8 cellular contexts compared by ENCODE assay signal in genomic region chr9:27333241-27334052, GRCh38. TPM values are rescaled to one million over a fixed set of nuclear protein-coding genes. Genes with fewer than 3 reads are reported as not detected.
DNase-seq lines count a peak whose midpoint lies in the region; ATAC-seq, FAIRE-seq and TF ChIP-seq lines count a peak whose summit lies in the region.

No MANE protein-coding gene starts in this region.

- H3K9me2 ChIP-seq in OCI-LY7 (ENCODE audit: insufficient read depth, low read length): no peaks in the 10 kb centered on the region

- H3K27ac ChIP-seq in HUES64 (ENCODE audit: low read depth, low read length): peak overlapping the region; percentile 59; the same call in 1 of the 2 replicates
- no peak overlapping the region for H3K27ac ChIP-seq in OCI-LY7 (ENCODE audit: low read depth, low read length, poor library complexity, severe bottlenecking)

- no peak overlapping the region for H3K4me2 ChIP-seq in OCI-LY7 (ENCODE audit: low read length)

- H3K27me3 Mint-ChIP-seq in activated T-helper 2 cell treated with anti-CD3 and anti-CD28 coated beads, Interferon-gamma antibody, Interleukin-2, Interleukin-4, amounts not matched to agents 10 μg/mL and 5 μg/mL and 100 μg/mL, durations not matched to agents 14 hours and 24 hours and 36 hours (ENCODE audit: low read depth): peaks cover 5% of the 10 kb centered on the region

- H2AFZ ChIP-seq in OCI-LY7 (ENCODE audit: low read length): no peak overlapping the region

- TF ChIP-seq CTCF in OCI-LY7 (conservative IDR thresholded peaks at IDR 0.05; ENCODE audit: low read length): peak; percentile 90

- intact Hi-C loops in OCI-LY7 (cut with micrococcal nuclease; ENCODE audit: unreplicated experiment): loop anchor here (1.0 to 10.0 kb wide), 5 partner anchors 64 to 391 kb away; partner anchors contain the start of gene MOB3B
- intact Hi-C loops in activated T-helper 2 cell treated with anti-CD3 and anti-CD28 coated beads, Interferon-gamma antibody, Interleukin-2, Interleukin-4, amounts not matched to agents 10 μg/mL and 5 μg/mL and 100 μg/mL, durations not matched to agents 14 hours and 24 hours and 36 hours (cut with micrococcal nuclease): loop anchor here (1.0 to 5.0 kb wide), 3 partner anchors 54 to 215 kb away; partner anchors contain the start of gene MOB3B

- POLR2A ChIA-PET in OCI-LY7 (lab: Charles Lee): interaction anchor here (0.8 to 1.1 kb wide), 3 partner anchors 194 to 214 kb away, joined by 3 to 4 read pairs (median 3); partner anchors contain the start of gene MOB3B

- no peaks in the 10 kb centered on the region for H3K9me3 ChIP-seq in HUES64 (ENCODE audit: insufficient read depth, low read depth, low read length)
- no peaks in the 10 kb centered on the region for H3K9me3 ChIP-seq in OCI-LY7 (ENCODE audit: low read length)

- CTCF ChIA-PET in OCI-LY7 (lab: Charles Lee; ENCODE audit: unreplicated experiment): interaction anchor here (0.6 to 1.1 kb wide), 4 partner anchors 18 to 226 kb away, joined by 3 to 5 read pairs (median 3); partner anchors contain the start of gene MOB3B

- ATAC-seq in GM21390 (IDR thresholded peaks at IDR 0.05; ENCODE audit: unreplicated experiment): peak; percentile 80

- FAIRE-seq in urothelium cell line (lab: Jason Lieb, UNC): peak; percentile 17

- H3K27me3 ChIP-seq in HUES64 (ENCODE audit: insufficient read depth, low read length): no peaks in the 10 kb centered on the region

- H3K79me2 ChIP-seq in OCI-LY7 (ENCODE audit: insufficient read depth, low read depth, low read length): no peaks in the 10 kb centered on the region

- peak; percentile 72 for DNase-seq in DMS153 treated with DMSO at 0.1 percent for 48 hours (lab: John Stamatoyannopoulos, UW; ENCODE audit: unreplicated experiment)
- peak; percentile 66 for DNase-seq in OCI-LY7 (ENCODE audit: low spot score)
- DNase-seq in activated T-helper 2 cell treated with anti-CD3 and anti-CD28 coated beads, Interferon-gamma antibody, Interleukin-2, Interleukin-4, amounts not matched to agents 10 μg/mL and 5 μg/mL and 100 μg/mL, durations not matched to agents 14 hours and 24 hours and 36 hours (ENCODE audit: low spot score): peak; percentile 24
- peak; percentile 75 for DNase-seq in fibroblast of the conjunctiva (ENCODE audit: low read depth)
- peak; percentile 42 for DNase-seq in non-pigmented ciliary epithelial cell (ENCODE audit: low read depth)
- peak; percentile 88 for DNase-seq in urothelium cell line (ENCODE audit: low spot score)

- H3K4me3 ChIP-seq in HUES64 (ENCODE audit: low read length) (no peak overlapping the region), OCI-LY7 (ENCODE audit: low read depth, low read length, poor library complexity, severe bottlenecking) (no peak overlapping the region)

- no peaks in the 10 kb centered on the region for H4K20me1 ChIP-seq in OCI-LY7 (ENCODE audit: insufficient read depth, low read length)

- H3K4me1 ChIP-seq in HUES64 (ENCODE audit: insufficient read depth, low read length): peaks cover 22% of the 10 kb centered on the region
- H3K4me1 ChIP-seq in OCI-LY7 (ENCODE audit: insufficient read depth, low read length, poor library complexity, severe bottlenecking): no peaks in the 10 kb centered on the region

- H3K36me3 ChIP-seq in HUES64 (ENCODE audit: insufficient read depth, low read length) (no peaks in the 10 kb centered on the region), OCI-LY7 (ENCODE audit: insufficient read depth, low read length) (no peaks in the 10 kb centered on the region)

- no peak overlapping the region for H3K27ac Mint-ChIP-seq in activated T-helper 2 cell treated with anti-CD3 and anti-CD28 coated beads, Interferon-gamma antibody, Interleukin-2, Interleukin-4, amounts not matched to agents 10 μg/mL and 5 μg/mL and 100 μg/mL, durations not matched to agents 14 hours and 24 hours and 36 hours

- no peaks in the 10 kb centered on the region for H3K4me1 Mint-ChIP-seq in activated T-helper 2 cell treated with anti-CD3 and anti-CD28 coated beads, Interferon-gamma antibody, Interleukin-2, Interleukin-4, amounts not matched to agents 10 μg/mL and 5 μg/mL and 100 μg/mL, durations not matched to agents 14 hours and 24 hours and 36 hours (ENCODE audit: low read depth)

- H3K9me3 Mint-ChIP-seq in activated T-helper 2 cell treated with anti-CD3 and anti-CD28 coated beads, Interferon-gamma antibody, Interleukin-2, Interleukin-4, amounts not matched to agents 10 μg/mL and 5 μg/mL and 100 μg/mL, durations not matched to agents 14 hours and 24 hours and 36 hours: no peaks in the 10 kb centered on the region

- WGBS in HUES64: 6% methylated on average over 6 of the region's 7 CpGs

- no peak overlapping the region for H3K9ac ChIP-seq in HUES64 (ENCODE audit: low read depth, low read length)

- no TSS peak for BruUV-seq in OCI-LY7 (replicated peaks; lab: Mats Ljungman, UMichigan)

- no peaks in the 10 kb centered on the region for H3K36me3 Mint-ChIP-seq in activated T-helper 2 cell treated with anti-CD3 and anti-CD28 coated beads, Interferon-gamma antibody, Interleukin-2, Interleukin-4, amounts not matched to agents 10 μg/mL and 5 μg/mL and 100 μg/mL, durations not matched to agents 14 hours and 24 hours and 36 hours (ENCODE audit: low read depth)

- H3K4me3 Mint-ChIP-seq in activated T-helper 2 cell treated with anti-CD3 and anti-CD28 coated beads, Interferon-gamma antibody, Interleukin-2, Interleukin-4, amounts not matched to agents 10 μg/mL and 5 μg/mL and 100 μg/mL, durations not matched to agents 14 hours and 24 hours and 36 hours (ENCODE audit: low read depth): no peak overlapping the region

RNA-seq across cellular contexts. Expression of gene EQTN, which starts 36.5 kb away (rescaled TPM):
- polyA plus RNA-seq in HUES64 (2013, experiment 1 of 2): not detected
- 0.63 TPM for polyA plus RNA-seq in HUES64 (2013, experiment 2 of 2)
- not detected in 2 replicates for total RNA-seq in OCI-LY7 (2014; rRNA removed; shearing (Covaris generic))
- total RNA-seq in OCI-LY7 (2022): not detected in 2 replicates
- not detected in 2 replicates for total RNA-seq in activated T-helper 2 cell treated with anti-CD3 and anti-CD28 coated beads, Interferon-gamma antibody, Interleukin-2, Interleukin-4, amounts not matched to agents 10 μg/mL and 5 μg/mL and 100 μg/mL, durations not matched to agents 14 hours and 24 hours and 36 hours

Comparison
In these comparisons a context has a peak if more than half of its experiments do, and no peak if none do; other contexts are left out.
1. DNase-seq: peak in every context shown above with its lines; median percentile 88 in urothelium cell line; 75 in fibroblast of the conjunctiva; 72 in DMS153 treated with DMSO at 0.1 percent for 48 hours; 66 in OCI-LY7; 42 in non-pigmented ciliary epithelial cell; 24 in activated T-helper 2 cell treated with anti-CD3 and anti-CD28 coated beads, Interferon-gamma antibody, Interleukin-2, Interleukin-4, amounts not matched to agents 10 μg/mL and 5 μg/mL and 100 μg/mL, durations not matched to agents 14 hours and 24 hours and 36 hours.